ENCODE assay signal across 12 cellular contexts in the genomic region with DNA sequence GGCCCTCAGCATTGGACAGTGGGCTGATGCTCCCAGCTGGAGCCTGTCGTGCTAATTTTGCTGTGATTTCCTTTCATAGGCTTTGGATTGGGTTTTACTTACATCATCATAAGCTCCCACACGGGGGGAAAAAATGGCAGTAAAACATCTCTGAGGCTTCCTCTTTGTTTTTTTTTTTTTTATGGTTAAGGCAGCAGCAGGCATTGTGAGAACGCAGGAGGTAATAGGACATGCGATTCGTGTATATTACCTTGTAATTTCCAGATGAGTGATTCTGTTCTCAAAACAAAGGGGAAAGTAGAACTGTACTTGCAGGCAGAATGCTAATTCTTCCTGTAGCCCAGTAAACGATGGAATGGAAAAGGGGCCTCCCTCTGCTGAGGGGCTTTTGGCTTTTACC.
"Had no signal": no experiment of that assay in that cellular context is flagged by ENCODE, and none has a peak within 500 bp of the region (broad histone marks: within the 10 kb centered on the region; RNA-seq: fewer than 3 reads in every experiment).

No MANE protein-coding gene starts in this region.

- DNase-seq: activated CD4-positive, alpha-beta T cell treated with anti-CD3 and anti-CD28 coated beads for 48 hours; activated naive CD4-positive, alpha-beta T cell treated with anti-CD3 and anti-CD28 coated beads, Interleukin-2, amount 50 U/mL, for 16 hours; activated T-cell treated with anti-CD3 and anti-CD28 coated beads for 4 hours; adrenal gland; brain microvascular endothelial cell; cerebellar nuclear complex; midbrain; stimulated activated CD4-positive, alpha-beta T cell treated with anti-CD3 and anti-CD28 coated beads, Interleukin-4, amount 100 ng/mL, for 1 hour; stimulated activated CD8-positive, alpha-beta memory T cell treated with anti-CD3 and anti-CD28 coated beads, Interleukin-4, amount 100 ng/mL, for 48 hours; stimulated activated naive CD8-positive, alpha-beta T cell treated with anti-CD3 and anti-CD28 coated beads, Interleukin-15, Interleukin-2, amounts not matched to agents 100 U/mL and 50 U/mL, for 24 hours had no signal

- ATAC-seq: activated T-helper 17 cell treated with anti-CD3 and anti-CD28 coated beads, Interleukin-2, amount 50 U/mL, for 72 hours; stimulated activated naive CD8-positive, alpha-beta T cell treated with anti-CD3 and anti-CD28 coated beads, Interleukin-15, Interleukin-2, amounts not matched to agents 100 U/mL and 50 U/mL, for 24 hours; WTC11 had no signal

- H3K27ac ChIP-seq: adrenal gland, brain microvascular endothelial cell had no signal
